Comparison of ENCODE assay signal across 36 cellular contexts in genomic region chr3:151213151-151213550, GRCh38.
"Had no signal": no experiment of that assay in that cellular context is flagged by ENCODE, and none has a peak within 500 bp of the region (broad histone marks: within the 10 kb centered on the region; RNA-seq: fewer than 3 reads in every experiment).

No MANE protein-coding gene starts in this region.

- ATAC-seq: activated CD4-positive, CD25-positive, alpha-beta regulatory T cell treated with anti-CD3 and anti-CD28 coated beads, Interleukin-2, amount 50 U/mL, for 24 hours; activated CD8-positive, alpha-beta T cell treated with anti-CD3 and anti-CD28 coated beads for 36 hours; activated naive CD4-positive, alpha-beta T cell treated with anti-CD3 and anti-CD28 coated beads, Interleukin-2, amount 50 U/mL, for 72 hours; activated T-cell treated with anti-CD3 and anti-CD28 coated beads, Interleukin-2, amount 50 U/mL, for 4 hours; activated T-cell treated with anti-CD3 and anti-CD28 coated beads, Interleukin-2, amount 50 U/mL, for 72 hours; activated T-helper 17 cell treated with anti-CD3 and anti-CD28 coated beads, Interleukin-2, amount 50 U/mL, for 72 hours; body of pancreas; WTC11 had no signal

- H3K36me3 Mint-ChIP-seq: activated CD4-positive, alpha-beta memory T cell treated with anti-CD3 and anti-CD28 coated beads for 36 hours; activated naive CD4-positive, alpha-beta T cell treated with anti-CD3 and anti-CD28 coated beads, Interleukin-2, amount 50 U/mL, for 72 hours; WTC11 had no signal

- H3K27ac Mint-ChIP-seq: activated CD4-positive, alpha-beta memory T cell treated with anti-CD3 and anti-CD28 coated beads for 36 hours; activated CD4-positive, alpha-beta T cell treated with anti-CD3 and anti-CD28 coated beads, Interleukin-2, amount 10 ng/mL, durations not matched to agents 24 days and 14 days; activated CD8-positive, alpha-beta T cell treated with anti-CD3 and anti-CD28 coated beads for 36 hours; activated naive CD4-positive, alpha-beta T cell treated with anti-CD3 and anti-CD28 coated beads for 36 hours; activated naive CD4-positive, alpha-beta T cell treated with anti-CD3 and anti-CD28 coated beads, Interleukin-2, amount 50 U/mL, for 72 hours; activated naive CD8-positive, alpha-beta T cell treated with anti-CD3 and anti-CD28 coated beads for 36 hours; activated T-cell treated with anti-CD3 and anti-CD28 coated beads, Interleukin-2, amount 50 U/mL, for 72 hours; activated T-helper 1 cell treated with anti-CD3 and anti-CD28 coated beads, Interleukin-12 subunit alpha, Interleukin-12 subunit beta, Interleukin-2, Interleukin-4 antibody, amounts not matched to agents 30 ng/mL and 10 ng/mL and 1 ng/mL, durations not matched to agents 14 hours and 24 hours and 36 hours; activated T-helper 17 cell treated with anti-CD3 and anti-CD28 coated beads, Interleukin-2, amount 50 U/mL, for 72 hours; T-helper 1 cell treated with Interleukin-12 subunit alpha and Interleukin-12 subunit beta and Interleukin-4 antibody, amounts not matched to agents 30 μg/mL and 1 μg/mL, for 36 hours; T-helper 2 cell treated with Interferon-gamma antibody and Interleukin-4, amounts not matched to agents 5 μg/mL and 100 μg/mL, for 36 hours had no signal

- H3K9me3 Mint-ChIP-seq: activated CD4-positive, alpha-beta memory T cell treated with anti-CD3 and anti-CD28 coated beads for 36 hours; activated CD4-positive, alpha-beta T cell treated with anti-CD3 and anti-CD28 coated beads, Interleukin-2, amount 10 ng/mL, durations not matched to agents 24 days and 14 days; activated CD8-positive, alpha-beta T cell treated with anti-CD3 and anti-CD28 coated beads for 36 hours; activated naive CD4-positive, alpha-beta T cell treated with anti-CD3 and anti-CD28 coated beads for 36 hours; activated naive CD4-positive, alpha-beta T cell treated with anti-CD3 and anti-CD28 coated beads, Interleukin-2, amount 50 U/mL, for 72 hours; activated T-cell treated with anti-CD3 and anti-CD28 coated beads, Interleukin-2, amount 50 U/mL, for 4 hours; activated T-cell treated with anti-CD3 and anti-CD28 coated beads, Interleukin-2, amount 50 U/mL, for 72 hours; activated T-helper 17 cell treated with anti-CD3 and anti-CD28 coated beads, Interleukin-2, amount 50 U/mL, for 72 hours; T-helper 1 cell treated with Interleukin-12 subunit alpha and Interleukin-12 subunit beta and Interleukin-4 antibody, amounts not matched to agents 30 μg/mL and 1 μg/mL, for 36 hours; T-helper 2 cell treated with Interferon-gamma antibody and Interleukin-4, amounts not matched to agents 5 μg/mL and 100 μg/mL, for 36 hours; WTC11 had no signal

- H3K27me3 Mint-ChIP-seq: activated CD4-positive, alpha-beta memory T cell treated with anti-CD3 and anti-CD28 coated beads for 36 hours; activated CD4-positive, alpha-beta T cell treated with anti-CD3 and anti-CD28 coated beads, Interleukin-2, amount 10 ng/mL, durations not matched to agents 24 days and 14 days; activated CD8-positive, alpha-beta T cell treated with anti-CD3 and anti-CD28 coated beads for 36 hours; activated T-helper 17 cell treated with anti-CD3 and anti-CD28 coated beads, Interleukin-2, amount 50 U/mL, for 72 hours had no signal

- DNase-seq: activated CD4-positive, alpha-beta memory T cell treated with anti-CD3 and anti-CD28 coated beads for 36 hours; activated CD4-positive, alpha-beta T cell treated with anti-CD3 and anti-CD28 coated beads for 1 hour; activated CD4-positive, alpha-beta T cell treated with anti-CD3 and anti-CD28 coated beads for 4 hours; activated CD4-positive, alpha-beta T cell treated with anti-CD3 and anti-CD28 coated beads, Interleukin-2, amount 10 ng/mL, durations not matched to agents 24 days and 14 days; activated CD4-positive, alpha-beta T cell treated with anti-CD3 and anti-CD28 coated beads, Interleukin-2, amount 50 U/mL, for 1 hour; activated CD4-positive, alpha-beta T cell treated with anti-CD3 and anti-CD28 coated beads, Interleukin-2, amount 50 U/mL, for 4 hours; activated CD4-positive, CD25-positive, alpha-beta regulatory T cell; activated CD8-positive, alpha-beta memory T cell treated with anti-CD3 and anti-CD28 coated beads, Interleukin-2, amount 50 U/mL, for 4 hours; activated CD8-positive, alpha-beta T cell treated with anti-CD3 and anti-CD28 coated beads for 36 hours; activated effector memory CD4-positive, alpha-beta T cell treated with anti-CD3 and anti-CD28 coated beads, Interleukin-2, amount 50 U/mL, for 16 hours; activated gamma-delta T cell treated with Interleukin-2 at 50 U/mL for 16 hours; activated naive CD4-positive, alpha-beta T cell; activated naive CD4-positive, alpha-beta T cell treated with anti-CD3 and anti-CD28 coated beads for 36 hours; activated naive CD4-positive, alpha-beta T cell treated with anti-CD3 and anti-CD28 coated beads, Interleukin-2, amount 50 U/mL, for 16 hours; activated naive CD8-positive, alpha-beta T cell treated with anti-CD3 and anti-CD28 coated beads for 36 hours; activated T-cell treated with anti-CD3 and anti-CD28 coated beads for 4 hours; activated T-cell treated with anti-CD3 and anti-CD28 coated beads, Interleukin-2, amount 50 U/mL, for 1 hour; activated T-cell treated with anti-CD3 and anti-CD28 coated beads, Interleukin-2, amount 50 U/mL, for 4 hours; activated T-cell treated with anti-CD3 and anti-CD28 coated beads, Interleukin-2, amount 50 U/mL, for 72 hours; adrenal gland; amniotic stem cell; aorta; body of pancreas; brain microvascular endothelial cell; central memory CD4-positive, alpha-beta T cell; T-helper 1 cell; T-helper 2 cell; T-helper 9 cell; WERI-Rb-1 had no signal

- H3K4me3 Mint-ChIP-seq: activated CD4-positive, alpha-beta memory T cell treated with anti-CD3 and anti-CD28 coated beads for 36 hours; activated CD4-positive, alpha-beta T cell treated with anti-CD3 and anti-CD28 coated beads, Interleukin-2, amount 10 ng/mL, durations not matched to agents 24 days and 14 days; activated CD8-positive, alpha-beta T cell treated with anti-CD3 and anti-CD28 coated beads for 36 hours; activated naive CD4-positive, alpha-beta T cell treated with anti-CD3 and anti-CD28 coated beads for 36 hours; activated naive CD8-positive, alpha-beta T cell treated with anti-CD3 and anti-CD28 coated beads for 36 hours; activated T-cell treated with anti-CD3 and anti-CD28 coated beads, Interleukin-2, amount 50 U/mL, for 4 hours; activated T-cell treated with anti-CD3 and anti-CD28 coated beads, Interleukin-2, amount 50 U/mL, for 72 hours; activated T-helper 1 cell treated with anti-CD3 and anti-CD28 coated beads, Interleukin-12 subunit alpha, Interleukin-12 subunit beta, Interleukin-2, Interleukin-4 antibody, amounts not matched to agents 30 ng/mL and 10 ng/mL and 1 ng/mL, durations not matched to agents 14 hours and 24 hours and 36 hours; activated T-helper 17 cell treated with anti-CD3 and anti-CD28 coated beads, Interleukin-2, amount 50 U/mL, for 72 hours; T-helper 1 cell treated with Interleukin-12 subunit alpha and Interleukin-12 subunit beta and Interleukin-4 antibody, amounts not matched to agents 30 μg/mL and 1 μg/mL, for 36 hours; T-helper 2 cell treated with Interferon-gamma antibody and Interleukin-4, amounts not matched to agents 5 μg/mL and 100 μg/mL, for 36 hours; WTC11 had no signal
